1 cellular context compared by ENCODE assay signal in genomic region chr22:30968924-30969531, GRCh38.
TF ChIP-seq lines count a peak whose summit lies in the region.

TUG1 (plus strand) TSS chr22:30969265.

TF ChIP-seq in GM23338, 12 proteins besides CTCF, POLR2A, EP300 and RAD21:
- TF ChIP-seq ZNF114 (CRISPR knock-in tag; IDR thresholded peaks at IDR 0.05) (no peak), ETS1 (IDR thresholded peaks at IDR 0.05) (peak; percentile 21; the same call in 1 of the 2 replicates), CREB1 (CRISPR knock-in tag; IDR thresholded peaks at IDR 0.05; ENCODE audit: low read depth) (peak; percentile 57), POLR2AphosphoS5 (IDR thresholded peaks at IDR 0.05; ENCODE audit: low read depth) (peak; percentile 90)
